In genomic region chr16:30340621-30341020, GRCh38 we compare ENCODE assay signal across 25 cellular contexts. TPM values are rescaled to one million over a fixed set of nuclear protein-coding genes. Genes with fewer than 3 reads are reported as not detected.
DNase-seq lines count a peak whose midpoint lies in the region; ATAC-seq and TF ChIP-seq lines count a peak whose summit lies in the region.
"Had no signal": no experiment of that assay in that cellular context is flagged by ENCODE, and none has a peak within 500 bp of the region (broad histone marks: within the 10 kb centered on the region; RNA-seq: fewer than 3 reads in every experiment).

No MANE protein-coding gene starts in this region.

- no peaks in the 10 kb centered on the region for H4K20me1 ChIP-seq in OCI-LY7 (ENCODE audit: insufficient read depth, low read length)

- H3K36me3 ChIP-seq in OCI-LY7 (ENCODE audit: insufficient read depth, low read length), result peaks cover 49% of the 10 kb centered on the region
- H3K36me3 ChIP-seq: breast epithelium had no signal

- no peak for DNase-seq in activated CD4-positive, alpha-beta T cell treated with anti-CD3 and anti-CD28 coated beads, Interleukin-2, amount 10 ng/mL, durations not matched to agents 7 days and 5 days
- no peak for DNase-seq in activated CD4-positive, alpha-beta T cell treated with anti-CD3 and anti-CD28 coated beads for 4 hours
- peak; percentile 43 for DNase-seq in DMS153 (lab: John Stamatoyannopoulos, UW)
- DNase-seq in OCI-LY7 (ENCODE audit: low spot score), result no peak
- peak in 2 of 10 donors; percentile 36 to 37 for DNase-seq in naive thymus-derived CD8-positive, alpha-beta T cell
- DNase-seq in OCI-M1 (lab: John Stamatoyannopoulos, UW), result no peak
- DNase-seq in left colon, result no peak
- DNase-seq: activated CD4-positive, CD25-positive, alpha-beta regulatory T cell; DMS79; foreskin keratinocyte; NCI-H187; NCI-H524; right cardiac atrium; stimulated activated CD4-positive, alpha-beta T cell treated with anti-CD3 and anti-CD28 coated beads, Interleukin-15, amount 100 ng/mL, for 24 hours; stimulated activated naive B cell treated with anti-CD40 and anti-IgM and Interleukin-4, amounts not matched to agents 10 μg/mL and 1 μg/mL and 100 μg/mL, for 72 hours; T-helper 9 cell; trophoblast cell had no signal

- CTCF ChIA-PET in activated CD4-positive, alpha-beta T cell treated with anti-CD3 and anti-CD28 coated beads, Interleukin-2, amount 10 ng/mL, durations not matched to agents 7 days and 5 days (lab: Charles Lee), result interaction anchor here (1.7 to 1.9 kb wide), 2 partner anchors 30 to 69 kb away, joined by 4 to 7 read pairs; partner anchors contain the start of gene TBC1D10B
- CTCF ChIA-PET in OCI-LY7 (lab: Charles Lee; ENCODE audit: unreplicated experiment), result no interaction called here

- peaks cover 61% of the 10 kb centered on the region for H3K79me2 ChIP-seq in OCI-LY7 (ENCODE audit: insufficient read depth, low read depth, low read length)

- H3K4me3 ChIP-seq in OCI-LY7 (ENCODE audit: low read depth, low read length, poor library complexity, severe bottlenecking), result peak overlapping the region; percentile 42
- H3K4me3 ChIP-seq: A549, breast epithelium, SK-N-MC had no signal

- H3K4me3 Mint-ChIP-seq in activated CD4-positive, alpha-beta T cell treated with anti-CD3 and anti-CD28 coated beads, Interleukin-2, amount 10 ng/mL, durations not matched to agents 7 days and 5 days, result no peak overlapping the region
- H3K4me3 Mint-ChIP-seq in naive thymus-derived CD8-positive, alpha-beta T cell, result peak overlapping the region; percentile 24 to 79 (median 48)
- H3K4me3 Mint-ChIP-seq: dendritic cell treated with granulocyte-macrophage colony-stimulating factor and Interleukin-4, amounts not matched to agents 40 ng/mL and 50 ng/mL, for 4 days; stimulated activated naive B cell treated with anti-CD40 and anti-IgM and Interleukin-4, amounts not matched to agents 10 μg/mL and 1 μg/mL and 100 μg/mL, for 72 hours had no signal

- H3K4me1 ChIP-seq in OCI-LY7 (ENCODE audit: insufficient read depth, low read length, poor library complexity, severe bottlenecking), result peaks cover 33% of the 10 kb centered on the region
- H3K4me1 ChIP-seq: foreskin keratinocyte had no signal

- no peaks in the 10 kb centered on the region for H3K9me2 ChIP-seq in OCI-LY7 (ENCODE audit: insufficient read depth, low read length)

- H3K4me1 Mint-ChIP-seq in activated CD4-positive, alpha-beta T cell treated with anti-CD3 and anti-CD28 coated beads, Interleukin-2, amount 10 ng/mL, durations not matched to agents 7 days and 5 days, result peaks cover 19% of the 10 kb centered on the region
- H3K4me1 Mint-ChIP-seq in naive thymus-derived CD8-positive, alpha-beta T cell, result peaks cover 8 to 31% (median 21%) of the 10 kb centered on the region in 4 donors

- H3K9me3 Mint-ChIP-seq in activated CD4-positive, alpha-beta T cell treated with anti-CD3 and anti-CD28 coated beads, Interleukin-2, amount 10 ng/mL, durations not matched to agents 7 days and 5 days, result no peaks in the 10 kb centered on the region
- H3K9me3 Mint-ChIP-seq in naive thymus-derived CD8-positive, alpha-beta T cell, result no peaks in the 10 kb centered on the region
- H3K9me3 Mint-ChIP-seq: activated naive CD4-positive, alpha-beta T cell treated with anti-CD3 and anti-CD28 coated beads, Interleukin-2, amount 50 U/mL, for 72 hours; dendritic cell treated with granulocyte-macrophage colony-stimulating factor and Interleukin-4, amounts not matched to agents 40 ng/mL and 50 ng/mL, for 4 days; stimulated activated naive B cell treated with anti-CD40 and anti-IgM and Interleukin-4, amounts not matched to agents 10 μg/mL and 1 μg/mL and 100 μg/mL, for 72 hours had no signal

- ATAC-seq in naive thymus-derived CD8-positive, alpha-beta T cell, result peak; percentile 56 to 81
- ATAC-seq in left colon (no peak), GM21528 (IDR thresholded peaks at IDR 0.05; ENCODE audit: low FRiP score, unreplicated experiment) (no peak)
- ATAC-seq: A549; foreskin keratinocyte; right cardiac atrium; stimulated activated naive B cell treated with anti-CD40 and anti-IgM and Interleukin-4, amounts not matched to agents 10 μg/mL and 1 μg/mL and 100 μg/mL, for 72 hours had no signal

- no peaks in the 10 kb centered on the region for H3K27me3 Mint-ChIP-seq in activated CD4-positive, alpha-beta T cell treated with anti-CD3 and anti-CD28 coated beads, Interleukin-2, amount 10 ng/mL, durations not matched to agents 7 days and 5 days
- no peaks in the 10 kb centered on the region for H3K27me3 Mint-ChIP-seq in naive thymus-derived CD8-positive, alpha-beta T cell
- H3K27me3 Mint-ChIP-seq: dendritic cell treated with granulocyte-macrophage colony-stimulating factor and Interleukin-4, amounts not matched to agents 40 ng/mL and 50 ng/mL, for 4 days; stimulated activated naive B cell treated with anti-CD40 and anti-IgM and Interleukin-4, amounts not matched to agents 10 μg/mL and 1 μg/mL and 100 μg/mL, for 72 hours had no signal

- POLR2A ChIA-PET in activated CD4-positive, alpha-beta T cell treated with anti-CD3 and anti-CD28 coated beads, Interleukin-2, amount 10 ng/mL, durations not matched to agents 7 days and 5 days (lab: Charles Lee), result no interaction called here
- POLR2A ChIA-PET in OCI-LY7 (lab: Charles Lee), result interaction anchor here (3.4 kb wide), 1 partner anchor 14 kb away, joined by 18 read pairs; the partner anchor contains the start of gene CD2BP2
- POLR2A ChIA-PET in naive thymus-derived CD8-positive, alpha-beta T cell (lab: Charles Lee), result interaction anchor here (1.1 kb wide), 1 partner anchor 77 kb away, joined by 3 read pairs; no protein-coding TSS in a partner anchor

- no peaks in the 10 kb centered on the region for H3K9me3 ChIP-seq in OCI-LY7 (ENCODE audit: low read length)
- H3K9me3 ChIP-seq: A549, breast epithelium had no signal

- intact Hi-C loops in OCI-LY7 (cut with micrococcal nuclease; ENCODE audit: unreplicated experiment), result no loop called here
- intact Hi-C loops in left colon (cut with DNase I, micrococcal nuclease), result no loop called here

- H3K27ac ChIP-seq in OCI-LY7 (ENCODE audit: low read depth, low read length, poor library complexity, severe bottlenecking), result no peak overlapping the region
- H3K27ac ChIP-seq: A549, breast epithelium, foreskin keratinocyte, SK-N-MC had no signal

- H3K4me2 ChIP-seq in OCI-LY7 (ENCODE audit: low read length), result peak overlapping the region; percentile 90
- H3K4me2 ChIP-seq: A549 had no signal

- TF ChIP-seq CTCF in OCI-LY7 (conservative IDR thresholded peaks at IDR 0.05; ENCODE audit: low read length), result no peak

- H3K36me3 Mint-ChIP-seq in activated CD4-positive, alpha-beta T cell treated with anti-CD3 and anti-CD28 coated beads, Interleukin-2, amount 10 ng/mL, durations not matched to agents 7 days and 5 days (ENCODE audit: low read depth), result no peaks in the 10 kb centered on the region
- no peaks in the 10 kb centered on the region for H3K36me3 Mint-ChIP-seq in naive thymus-derived CD8-positive, alpha-beta T cell

- no TSS peak for BruUV-seq in OCI-LY7 (replicated peaks; lab: Mats Ljungman, UMichigan)

- H2AFZ ChIP-seq in OCI-LY7 (ENCODE audit: low read length), result no peak overlapping the region

- peak overlapping the region; percentile 78 for H3K27ac Mint-ChIP-seq in activated CD4-positive, alpha-beta T cell treated with anti-CD3 and anti-CD28 coated beads, Interleukin-2, amount 10 ng/mL, durations not matched to agents 7 days and 5 days
- peak overlapping the region in 8 of 10 donors; percentile 43 to 86 (median 82) for H3K27ac Mint-ChIP-seq in naive thymus-derived CD8-positive, alpha-beta T cell
- H3K27ac Mint-ChIP-seq: activated naive CD4-positive, alpha-beta T cell treated with anti-CD3 and anti-CD28 coated beads, Interleukin-2, amount 50 U/mL, for 72 hours; dendritic cell treated with granulocyte-macrophage colony-stimulating factor and Interleukin-4, amounts not matched to agents 40 ng/mL and 50 ng/mL, for 4 days; stimulated activated naive B cell treated with anti-CD40 and anti-IgM and Interleukin-4, amounts not matched to agents 10 μg/mL and 1 μg/mL and 100 μg/mL, for 72 hours had no signal

RNA-seq across cellular contexts. Expression of gene CD2BP2, which starts 14.5 kb away (rescaled TPM):
- 10 to 100 TPM; 51.8 to 65.0 TPM for total RNA-seq in activated CD4-positive, alpha-beta T cell treated with anti-CD3 and anti-CD28 coated beads, Interleukin-2, amount 10 ng/mL, durations not matched to agents 7 days and 5 days
- 69.2 and 94.7 TPM in 2 replicates for total RNA-seq in OCI-LY7 (2014; rRNA removed; shearing (Covaris generic))
- total RNA-seq in OCI-LY7 (2022) (87.8 and 111 TPM in 2 replicates), left colon (10 to 100 TPM; 57.3 to 65.2 TPM)
- total RNA-seq in naive thymus-derived CD8-positive, alpha-beta T cell, result 10 to 100 TPM; 62.9 to 66.8 TPM
- 10 to 100 TPM; 20.6 to 21.9 (median 21.7) TPM for polyA plus RNA-seq in naive thymus-derived CD8-positive, alpha-beta T cell

RNA-seq across cellular contexts. Expression of gene TBC1D10B, which starts 29.7 kb away (rescaled TPM):
- total RNA-seq in activated CD4-positive, alpha-beta T cell treated with anti-CD3 and anti-CD28 coated beads, Interleukin-2, amount 10 ng/mL, durations not matched to agents 7 days and 5 days, result 10 to 100 TPM; 63.9 to 69.9 TPM
- 38.6 and 44.9 TPM in 2 replicates for total RNA-seq in OCI-LY7 (2014; rRNA removed; shearing (Covaris generic))
- total RNA-seq in OCI-LY7 (2022), result 74.8 and 78.6 TPM in 2 replicates
- 10 to 100 TPM; 32.9 to 36.9 TPM for total RNA-seq in naive thymus-derived CD8-positive, alpha-beta T cell
- polyA plus RNA-seq in naive thymus-derived CD8-positive, alpha-beta T cell, result 10 to 100 TPM in 1 of 3 donors, 1 to 10 TPM in 2; 6.6 to 10.5 (median 7.3) TPM
- total RNA-seq in left colon, result 10 to 100 TPM; 46.2 to 46.4 TPM

RNA-seq across cellular contexts. Expression of gene MYL11, which starts 34.0 kb away (rescaled TPM):
- not detected for total RNA-seq in activated CD4-positive, alpha-beta T cell treated with anti-CD3 and anti-CD28 coated beads, Interleukin-2, amount 10 ng/mL, durations not matched to agents 7 days and 5 days
- 3.2 and 3.3 TPM in 2 replicates for total RNA-seq in OCI-LY7 (2014; rRNA removed; shearing (Covaris generic))
- total RNA-seq in OCI-LY7 (2022) (1.7 and 3.9 TPM in 2 replicates), left colon (not detected)
- total RNA-seq in naive thymus-derived CD8-positive, alpha-beta T cell, result 1 to 10 TPM in 1 of 2 experiments, not detected in 1; 1.9 TPM
- polyA plus RNA-seq in naive thymus-derived CD8-positive, alpha-beta T cell, result 1 to 10 TPM in 2 of 3 donors, not detected in 1; 1.1 to 4.2 TPM
- total RNA-seq: breast epithelium, foreskin keratinocyte, H4, M059J had no signal

RNA-seq across cellular contexts. Expression of gene SEPTIN1, which starts 41.7 kb away (rescaled TPM):
- total RNA-seq in activated CD4-positive, alpha-beta T cell treated with anti-CD3 and anti-CD28 coated beads, Interleukin-2, amount 10 ng/mL, durations not matched to agents 7 days and 5 days, result 100 to 1,000 TPM; 383 to 413 TPM
- 126 and 133 TPM in 2 replicates for total RNA-seq in OCI-LY7 (2014; rRNA removed; shearing (Covaris generic))
- total RNA-seq in OCI-LY7 (2022) (171 and 181 TPM in 2 replicates), left colon (1 to 10 TPM; 3.6 to 5.7 TPM)
- 100 to 1,000 TPM; 216 to 222 TPM for total RNA-seq in naive thymus-derived CD8-positive, alpha-beta T cell
- 100 to 1,000 TPM; 178 to 249 (median 242) TPM for polyA plus RNA-seq in naive thymus-derived CD8-positive, alpha-beta T cell
- total RNA-seq: foreskin keratinocyte, H4 had no signal

RNA-seq across cellular contexts. Expression of gene ZNF48, which starts 54.6 kb away (rescaled TPM):
- 10 to 100 TPM; 13.7 to 13.9 TPM for total RNA-seq in activated CD4-positive, alpha-beta T cell treated with anti-CD3 and anti-CD28 coated beads, Interleukin-2, amount 10 ng/mL, durations not matched to agents 7 days and 5 days
- 15.7 and 18.8 TPM in 2 replicates for total RNA-seq in OCI-LY7 (2014; rRNA removed; shearing (Covaris generic))
- total RNA-seq in OCI-LY7 (2022) (16.4 and 17.3 TPM in 2 replicates), left colon (1 to 10 TPM; 5.6 to 8.4 TPM)
- total RNA-seq in naive thymus-derived CD8-positive, alpha-beta T cell, result 10 to 100 TPM; 12.7 to 14.3 TPM
- 10 to 100 TPM in 1 of 3 donors, 1 to 10 TPM in 2; 6.1 to 11.7 (median 7.5) TPM for polyA plus RNA-seq in naive thymus-derived CD8-positive, alpha-beta T cell

Comparison
In these comparisons a context has a peak if more than half of its experiments do, and no peak if none do; other contexts are left out.
1. ATAC-seq: peak in naive thymus-derived CD8-positive, alpha-beta T cell (2 of 2); none in left colon (single experiment) and GM21528 (single experiment).